10 cellular contexts compared by ENCODE assay signal in the genomic region with DNA sequence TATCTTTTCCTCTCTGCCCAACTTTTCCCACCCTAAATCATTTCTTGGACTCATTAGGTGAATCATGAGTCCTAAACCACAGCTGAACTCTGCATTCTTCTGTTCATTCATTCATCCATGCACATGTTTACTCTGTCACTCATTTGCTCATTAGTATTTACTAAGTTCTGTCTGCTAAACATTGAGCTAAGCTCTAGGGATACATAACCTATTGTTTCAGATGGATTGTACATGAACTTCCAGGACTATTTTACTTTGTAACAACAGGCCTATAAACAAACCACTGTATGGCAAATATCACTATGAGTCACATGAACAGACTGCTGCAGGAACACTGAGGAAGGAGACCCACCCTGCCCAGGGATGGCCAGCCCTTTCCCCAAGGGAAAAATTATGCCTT. TPM values are rescaled to one million over a fixed set of nuclear protein-coding genes. Genes with fewer than 3 reads are reported as not detected.
DNase-seq lines count a peak whose midpoint lies in the region; ATAC-seq and TF ChIP-seq lines count a peak whose summit lies in the region.
"Had no signal": no experiment of that assay in that cellular context is flagged by ENCODE, and none has a peak within 500 bp of the region (broad histone marks: within the 10 kb centered on the region; RNA-seq: fewer than 3 reads in every experiment).

No MANE protein-coding gene starts in this region.

- H3K4me3 Mint-ChIP-seq in activated CD8-positive, alpha-beta T cell treated with anti-CD3 and anti-CD28 coated beads for 36 hours, result no peak overlapping the region

- H3K4me3 ChIP-seq in HFF-Myc (replicated peaks; ENCODE audit: low read depth, low read length) (no peak overlapping the region), gastroesophageal sphincter (no peak overlapping the region), HAP-1 (no peak overlapping the region), BE2C (ENCODE audit: low read depth, low read length) (no peak overlapping the region)

- H3K27me3 ChIP-seq in gastroesophageal sphincter, result no peaks in the 10 kb centered on the region
- no peaks in the 10 kb centered on the region for H3K27me3 ChIP-seq in HAP-1 (ENCODE audit: low read depth)
- no peaks in the 10 kb centered on the region for H3K27me3 ChIP-seq in BE2C

- peaks cover 2% of the 10 kb centered on the region for H3K27me3 Mint-ChIP-seq in activated CD8-positive, alpha-beta T cell treated with anti-CD3 and anti-CD28 coated beads for 36 hours

- intact Hi-C loops in activated CD8-positive, alpha-beta T cell treated with anti-CD3 and anti-CD28 coated beads for 36 hours (cut with micrococcal nuclease), result no loop called here

- peak overlapping the region in 2 of 4 donors; percentile 11 to 21 for H3K27ac ChIP-seq in gastroesophageal sphincter

- H3K4me1 ChIP-seq in gastroesophageal sphincter, result no peaks in the 10 kb centered on the region
- 0 out of 2 replicates have a peak, but pooled peaks cover 2% of the 10 kb centered on the region for H3K4me1 ChIP-seq in HAP-1
- no peaks in the 10 kb centered on the region for H3K4me1 ChIP-seq in BE2C

- TF ChIP-seq CTCF in HFF-Myc (IDR thresholded peaks at IDR 0.05; ENCODE audit: low read depth, low read length, missing control alignments) (no peak), gastroesophageal sphincter (IDR thresholded peaks at IDR 0.05) (no peak), BE2C (IDR thresholded peaks at IDR 0.05; ENCODE audit: low read depth, low read length) (no peak)
- TF ChIP-seq CTCF in activated CD8-positive, alpha-beta T cell treated with anti-CD3 and anti-CD28 coated beads for 36 hours (IDR thresholded peaks at IDR 0.05), result no peak

- POLR2A ChIA-PET in activated CD8-positive, alpha-beta T cell treated with anti-CD3 and anti-CD28 coated beads for 36 hours (lab: Charles Lee), result interaction anchor here (0.6 kb wide), 1 partner anchor 427 kb away, joined by 3 read pairs; no protein-coding TSS in a partner anchor

- no peak for TF ChIP-seq EP300 in gastroesophageal sphincter (IDR thresholded peaks at IDR 0.05)

- DNase-seq in HFF-Myc (ENCODE audit: extremely low read depth, low read depth) (peak; percentile 29), SW480 (ENCODE audit: low spot score) (peak; percentile 60), stromal cell of bone marrow (ENCODE audit: low read depth) (peak; percentile 74), HAP-1 (ENCODE audit: low spot score in 2 of 2) (no peak), BE2C (no peak)
- no peak for DNase-seq in activated CD8-positive, alpha-beta T cell treated with anti-CD3 and anti-CD28 coated beads for 36 hours
- DNase-seq: activated CD8-positive, alpha-beta memory T cell treated with anti-CD3 and anti-CD28 coated beads, Interleukin-2, amount 50 U/mL, for 48 hours; cerebellar nuclear complex; NCI-H146 had no signal

- H3K36me3 ChIP-seq in gastroesophageal sphincter, result peaks cover 0 to 4% of the 10 kb centered on the region in 2 donors
- no peaks in the 10 kb centered on the region for H3K36me3 ChIP-seq in HAP-1 (replicated peaks)
- H3K36me3 ChIP-seq in BE2C, result no peaks in the 10 kb centered on the region

- no peaks in the 10 kb centered on the region for H3K36me3 Mint-ChIP-seq in activated CD8-positive, alpha-beta T cell treated with anti-CD3 and anti-CD28 coated beads for 36 hours (ENCODE audit: low read depth)

- no peak overlapping the region for H3K27ac Mint-ChIP-seq in activated CD8-positive, alpha-beta T cell treated with anti-CD3 and anti-CD28 coated beads for 36 hours

- no peaks in the 10 kb centered on the region for H3K9me3 Mint-ChIP-seq in activated CD8-positive, alpha-beta T cell treated with anti-CD3 and anti-CD28 coated beads for 36 hours

- peak; percentile 74 for ATAC-seq in gastroesophageal sphincter
- no peak for ATAC-seq in activated CD8-positive, alpha-beta T cell treated with anti-CD3 and anti-CD28 coated beads for 36 hours

- in situ Hi-C loops in HAP-1 (cut with MboI; ENCODE audit: low sequenced_read_pairs), result no loop called here

- CTCF ChIA-PET in activated CD8-positive, alpha-beta T cell treated with anti-CD3 and anti-CD28 coated beads for 36 hours (lab: Charles Lee), result no interaction called here

- TF ChIP-seq POLR2A in gastroesophageal sphincter (IDR thresholded peaks at IDR 0.05), result no peak

- H3K4me1 Mint-ChIP-seq in activated CD8-positive, alpha-beta T cell treated with anti-CD3 and anti-CD28 coated beads for 36 hours (ENCODE audit: low read depth), result no peaks in the 10 kb centered on the region

- H3K9me3 ChIP-seq in gastroesophageal sphincter, result no peaks in the 10 kb centered on the region
- H3K9me3 ChIP-seq in HAP-1, result no peaks in the 10 kb centered on the region
- no peaks in the 10 kb centered on the region for H3K9me3 ChIP-seq in BE2C

RNA-seq across cellular contexts. Expression of a gene that starts 14.6 kb away (rescaled TPM):
- total RNA-seq in gastroesophageal sphincter, result 10 to 100 TPM; 18.5 to 32.2 (median 26.1) TPM
- total RNA-seq in activated CD8-positive, alpha-beta T cell treated with anti-CD3 and anti-CD28 coated beads for 36 hours, result 1 to 10 TPM; 6.3 to 6.9 TPM
- 4.5 TPM for polyA plus RNA-seq in BE2C (2012; ENCODE audit: insufficient read depth, insufficient read length, low read depth)

Comparison
In these comparisons a context has a peak if more than half of its experiments do, and no peak if none do; other contexts are left out.
1. DNase-seq: peak in HFF-Myc (single experiment), SW480 (single experiment) and stromal cell of bone marrow (single experiment); none in HAP-1 (0 of 2), activated CD8-positive, alpha-beta T cell treated with anti-CD3 and anti-CD28 coated beads for 36 hours (single experiment) and BE2C (single experiment).